17 cellular contexts compared by ENCODE assay signal in genomic region chr20:62052336-62052841, GRCh38. TPM values are rescaled to one million over a fixed set of nuclear protein-coding genes. Genes with fewer than 3 reads are reported as not detected.
A peak's percentile ranks its signal among the peaks of the same experiment; 100 is the strongest.
DNase-seq lines count a peak whose midpoint lies in the region; ATAC-seq and TF ChIP-seq lines count a peak whose summit lies in the region.
"Had no signal": no experiment of that assay in that cellular context is flagged by ENCODE, and none has a peak within 500 bp of the region (broad histone marks: within the 10 kb centered on the region; RNA-seq: fewer than 3 reads in every experiment).

No MANE protein-coding gene starts in this region.

- H3K4me1 ChIP-seq in BLaER1 (peaks cover 67% of the 10 kb centered on the region), ovary (ENCODE audit: insufficient read depth) (peaks cover 12% of the 10 kb centered on the region), vagina (peaks cover 33% of the 10 kb centered on the region), stomach (peaks cover 0 to 43% (median 17%) of the 10 kb centered on the region in 4 donors), esophagus muscularis mucosa (peaks cover 0 to 50% (median 11%) of the 10 kb centered on the region in 4 donors)
- H3K4me1 ChIP-seq: SJSA1 had no signal

- no peak for TF ChIP-seq EP300 in ovary (IDR thresholded peaks at IDR 0.05)
- TF ChIP-seq EP300 in stomach (IDR thresholded peaks at IDR 0.05), result no peak
- TF ChIP-seq EP300 in esophagus muscularis mucosa (IDR thresholded peaks at IDR 0.05), result no peak

- H3K36me3 ChIP-seq in BLaER1 (peaks cover 64% of the 10 kb centered on the region), ovary (no peaks in the 10 kb centered on the region), vagina (no peaks in the 10 kb centered on the region), stomach (peaks cover 6 to 37% (median 16%) of the 10 kb centered on the region in 4 donors), esophagus muscularis mucosa (peaks cover 0 to 26% (median 6%) of the 10 kb centered on the region in 4 donors)
- H3K36me3 ChIP-seq: SJSA1 had no signal

- no peak for DNase-seq in CD4-positive, alpha-beta T cell
- no peak for DNase-seq in activated T-helper 1 cell treated with anti-CD3 and anti-CD28 coated beads, Interleukin-12 subunit alpha, Interleukin-12 subunit beta, Interleukin-2, Interleukin-4 antibody, amounts not matched to agents 30 ng/mL and 10 ng/mL and 1 ng/mL, durations not matched to agents 14 hours and 24 hours and 36 hours (ENCODE audit: low spot score)
- DNase-seq in ovary (peak in 3 of 5 donors; percentile 8 to 23 (median 12)), vagina (ENCODE audit: extremely low spot score in 2 of 2) (no peak), stomach (no peak), esophagus muscularis mucosa (ENCODE audit: extremely low spot score) (no peak)
- DNase-seq: CD4-positive, CD25-positive, alpha-beta regulatory T cell; DMS53; KBM-7; NCI-H1417 treated with DMSO at 0.1 percent for 48 hours; NCI-H2029 treated with DMSO at 0.1 percent for 48 hours; NCI-H2171 treated with DMSO at 0.1 percent for 48 hours; NCI-H82; PC-3 had no signal

- H3K27me3 Mint-ChIP-seq in CD4-positive, alpha-beta T cell, result no peaks in the 10 kb centered on the region
- H3K27me3 Mint-ChIP-seq in activated T-helper 1 cell treated with anti-CD3 and anti-CD28 coated beads, Interleukin-12 subunit alpha, Interleukin-12 subunit beta, Interleukin-2, Interleukin-4 antibody, amounts not matched to agents 30 ng/mL and 10 ng/mL and 1 ng/mL, durations not matched to agents 14 hours and 24 hours and 36 hours (ENCODE audit: insufficient read depth), result no peaks in the 10 kb centered on the region
- H3K27me3 Mint-ChIP-seq: CD4-positive, CD25-positive, alpha-beta regulatory T cell had no signal

- 81 to 86% (median 83%) methylated on average over 13 of the region's 13 CpGs for WGBS in ovary, 3 donors
- WGBS in stomach, 5 donors, result 87 to 94% (median 88%) methylated on average over 12 to 13 of the region's 13 CpGs
- WGBS in esophagus muscularis mucosa, result 87% methylated on average over 13 of the region's 13 CpGs

- ATAC-seq in CD4-positive, alpha-beta T cell (ENCODE audit: poor library complexity), result no peak
- no peak for ATAC-seq in GM21786 (IDR thresholded peaks at IDR 0.05; ENCODE audit: unreplicated experiment)
- ATAC-seq: PC-3 had no signal

- peak overlapping the region; percentile 36 for H3K27ac Mint-ChIP-seq in CD4-positive, alpha-beta T cell
- peak overlapping the region; percentile 40 for H3K27ac Mint-ChIP-seq in activated T-helper 1 cell treated with anti-CD3 and anti-CD28 coated beads, Interleukin-12 subunit alpha, Interleukin-12 subunit beta, Interleukin-2, Interleukin-4 antibody, amounts not matched to agents 30 ng/mL and 10 ng/mL and 1 ng/mL, durations not matched to agents 14 hours and 24 hours and 36 hours

- intact Hi-C loops in CD4-positive, alpha-beta T cell (cut with DNase I, micrococcal nuclease), result no loop called here
- intact Hi-C loops in activated T-helper 1 cell treated with anti-CD3 and anti-CD28 coated beads, Interleukin-12 subunit alpha, Interleukin-12 subunit beta, Interleukin-2, Interleukin-4 antibody, amounts not matched to agents 30 ng/mL and 10 ng/mL and 1 ng/mL, durations not matched to agents 14 hours and 24 hours and 36 hours (cut with micrococcal nuclease), result no loop called here
- intact Hi-C loops in ovary (cut with DNase I), result no loop called here
- intact Hi-C loops in vagina (cut with DNase I), result no loop called here
- intact Hi-C loops in stomach (cut with DNase I; ENCODE audit: low total_unique reads), result no loop called here
- intact Hi-C loops in esophagus muscularis mucosa (cut with DNase I), result no loop called here

- H3K36me3 Mint-ChIP-seq in CD4-positive, alpha-beta T cell (ENCODE audit: low read depth), result peaks cover 14% of the 10 kb centered on the region
- H3K36me3 Mint-ChIP-seq in activated T-helper 1 cell treated with anti-CD3 and anti-CD28 coated beads, Interleukin-12 subunit alpha, Interleukin-12 subunit beta, Interleukin-2, Interleukin-4 antibody, amounts not matched to agents 30 ng/mL and 10 ng/mL and 1 ng/mL, durations not matched to agents 14 hours and 24 hours and 36 hours (ENCODE audit: low read depth), result peaks cover 5% of the 10 kb centered on the region

- H3K9ac ChIP-seq in BLaER1, result no peak overlapping the region

- H3K9me3 Mint-ChIP-seq in CD4-positive, alpha-beta T cell, result no peaks in the 10 kb centered on the region
- H3K9me3 Mint-ChIP-seq in activated T-helper 1 cell treated with anti-CD3 and anti-CD28 coated beads, Interleukin-12 subunit alpha, Interleukin-12 subunit beta, Interleukin-2, Interleukin-4 antibody, amounts not matched to agents 30 ng/mL and 10 ng/mL and 1 ng/mL, durations not matched to agents 14 hours and 24 hours and 36 hours, result no peaks in the 10 kb centered on the region
- H3K9me3 Mint-ChIP-seq: CD4-positive, CD25-positive, alpha-beta regulatory T cell had no signal

- H3K27me3 ChIP-seq in BLaER1 (no peaks in the 10 kb centered on the region), ovary (no peaks in the 10 kb centered on the region), vagina (no peaks in the 10 kb centered on the region), stomach (no peaks in the 10 kb centered on the region), esophagus muscularis mucosa (no peaks in the 10 kb centered on the region)
- no peaks in the 10 kb centered on the region for H3K27me3 ChIP-seq in CD4-positive, alpha-beta T cell (ENCODE audit: control insufficient read depth, insufficient read depth, low read length)
- H3K27me3 ChIP-seq: SJSA1 had no signal

- H3K4me1 Mint-ChIP-seq in CD4-positive, alpha-beta T cell (ENCODE audit: low read depth), result peaks cover 48% of the 10 kb centered on the region
- H3K4me1 Mint-ChIP-seq in activated T-helper 1 cell treated with anti-CD3 and anti-CD28 coated beads, Interleukin-12 subunit alpha, Interleukin-12 subunit beta, Interleukin-2, Interleukin-4 antibody, amounts not matched to agents 30 ng/mL and 10 ng/mL and 1 ng/mL, durations not matched to agents 14 hours and 24 hours and 36 hours (ENCODE audit: low read depth), result peaks cover 17% of the 10 kb centered on the region

- H3K4me3 ChIP-seq in BLaER1 (no peak overlapping the region), ovary (no peak overlapping the region), vagina (no peak overlapping the region), stomach (no peak overlapping the region), esophagus muscularis mucosa (no peak overlapping the region)
- H3K4me3 ChIP-seq: SJSA1 had no signal

- TF ChIP-seq CTCF in CD4-positive, alpha-beta T cell (IDR thresholded peaks at IDR 0.05), result no peak
- no peak for TF ChIP-seq CTCF in ovary (IDR thresholded peaks at IDR 0.05)
- no peak for TF ChIP-seq CTCF in vagina (IDR thresholded peaks at IDR 0.05)
- no peak for TF ChIP-seq CTCF in stomach (IDR thresholded peaks at IDR 0.05)
- no peak for TF ChIP-seq CTCF in esophagus muscularis mucosa (IDR thresholded peaks at IDR 0.05)

- CTCF ChIA-PET in CD4-positive, alpha-beta T cell (lab: Charles Lee), result no interaction called here

- H3K4me3 Mint-ChIP-seq in CD4-positive, alpha-beta T cell, result no peak overlapping the region
- H3K4me3 Mint-ChIP-seq in activated T-helper 1 cell treated with anti-CD3 and anti-CD28 coated beads, Interleukin-12 subunit alpha, Interleukin-12 subunit beta, Interleukin-2, Interleukin-4 antibody, amounts not matched to agents 30 ng/mL and 10 ng/mL and 1 ng/mL, durations not matched to agents 14 hours and 24 hours and 36 hours, result no peak overlapping the region
- H3K4me3 Mint-ChIP-seq: CD4-positive, CD25-positive, alpha-beta regulatory T cell had no signal

- POLR2A ChIA-PET in CD4-positive, alpha-beta T cell (lab: Charles Lee), result no interaction called here

- TF ChIP-seq POLR2A in ovary (IDR thresholded peaks at IDR 0.05) (no peak), vagina (IDR thresholded peaks at IDR 0.05) (no peak), stomach (IDR thresholded peaks at IDR 0.05) (no peak), esophagus muscularis mucosa (IDR thresholded peaks at IDR 0.05; ENCODE audit: low read depth) (no peak)

- H3K9me3 ChIP-seq in BLaER1, result no peaks in the 10 kb centered on the region
- H3K9me3 ChIP-seq in CD4-positive, alpha-beta T cell (ENCODE audit: control insufficient read depth, low read length), result no peaks in the 10 kb centered on the region
- H3K9me3 ChIP-seq in ovary, result no peaks in the 10 kb centered on the region
- H3K9me3 ChIP-seq in vagina, result no peaks in the 10 kb centered on the region
- no peaks in the 10 kb centered on the region for H3K9me3 ChIP-seq in stomach
- no peaks in the 10 kb centered on the region for H3K9me3 ChIP-seq in esophagus muscularis mucosa
- H3K9me3 ChIP-seq: SJSA1 had no signal

- H3K4me2 ChIP-seq in BLaER1, result peak overlapping the region; percentile 58

- peaks cover 99% of the 10 kb centered on the region for H4K20me1 ChIP-seq in BLaER1

- H3K27ac ChIP-seq in BLaER1, result no peak overlapping the region
- no peak overlapping the region for H3K27ac ChIP-seq in CD4-positive, alpha-beta T cell (ENCODE audit: low read depth, low read length)
- no peak overlapping the region for H3K27ac ChIP-seq in ovary
- H3K27ac ChIP-seq in vagina, result no peak overlapping the region
- no peak overlapping the region for H3K27ac ChIP-seq in stomach
- no peak overlapping the region for H3K27ac ChIP-seq in esophagus muscularis mucosa (replicated peaks in 1 of 4)
- H3K27ac ChIP-seq: SJSA1 had no signal

RNA-seq across cellular contexts. Expression of gene TAF4, which starts 13.3 kb away (rescaled TPM):
- total RNA-seq in CD4-positive, alpha-beta T cell, result 10 to 100 TPM; 11.1 to 12.5 TPM
- 26.3 and 28.3 TPM in 2 replicates for total RNA-seq in activated T-helper 1 cell treated with anti-CD3 and anti-CD28 coated beads, Interleukin-12 subunit alpha, Interleukin-12 subunit beta, Interleukin-2, Interleukin-4 antibody, amounts not matched to agents 30 ng/mL and 10 ng/mL and 1 ng/mL, durations not matched to agents 14 hours and 24 hours and 36 hours
- total RNA-seq in ovary (10 to 100 TPM; 15.6 to 34.7 (median 28.1) TPM), vagina (9.6 TPM), stomach (10 to 100 TPM in 4 of 5 donors, 1 to 10 TPM in 1; 9.5 to 33.9 (median 22.6) TPM), esophagus muscularis mucosa (10 to 100 TPM; 12.0 to 19.9 (median 16.2) TPM)
- polyA plus RNA-seq in ovary (10 to 100 TPM in 1 of 2 donors, 1 to 10 TPM in 1; 9.3 to 14.2 TPM), stomach (1 to 10 TPM; 3.2 to 4.3 (median 3.8) TPM)

Comparison
In these comparisons a context has a peak if more than half of its experiments do, and no peak if none do; other contexts are left out.
1. DNase-seq: peak in ovary (3 of 5); none in CD4-positive, alpha-beta T cell (0 of 10), activated T-helper 1 cell treated with anti-CD3 and anti-CD28 coated beads, Interleukin-12 subunit alpha, Interleukin-12 subunit beta, Interleukin-2, Interleukin-4 antibody, amounts not matched to agents 30 ng/mL and 10 ng/mL and 1 ng/mL, durations not matched to agents 14 hours and 24 hours and 36 hours (single experiment), vagina (0 of 2), stomach (single experiment) and esophagus muscularis mucosa (single experiment).